In genomic region chr6:74752303-74752702, GRCh38 we compare ENCODE assay signal across 2 cellular contexts.
TF ChIP-seq lines count a peak whose summit lies in the region.

No MANE protein-coding gene starts in this region.

TF ChIP-seq in SK-N-SH, 30 proteins besides CTCF, POLR2A, EP300 and RAD21:
- TF ChIP-seq MAX (IDR thresholded peaks at IDR 0.05; ENCODE audit: low read depth) (no peak), ZBTB33 (IDR thresholded peaks at IDR 0.05; ENCODE audit: borderline replicate concordance, low read depth) (no peak), MEF2A (IDR thresholded peaks at IDR 0.05; ENCODE audit: borderline replicate concordance, low read depth) (no peak), YY1 (IDR thresholded peaks at IDR 0.05; ENCODE audit: low read depth) (no peak), PBX3 (IDR thresholded peaks at IDR 0.05) (no peak), GABPA (IDR thresholded peaks at IDR 0.05; ENCODE audit: low read depth) (no peak), TCF12 (IDR thresholded peaks at IDR 0.05) (no peak), TEAD4 (IDR thresholded peaks at IDR 0.05; ENCODE audit: borderline replicate concordance, insufficient read depth) (no peak), MXI1 (IDR thresholded peaks at IDR 0.05; ENCODE audit: low read depth, low read length) (no peak), FOXM1 (IDR thresholded peaks at IDR 0.05; ENCODE audit: low read depth) (no peak)
TF ChIP-seq in SK-N-SH: peak in this region for 0.

TF ChIP-seq in SK-N-SH treated with all-trans-retinoic acid at 6 μM for 48 hours, 23 proteins besides CTCF, POLR2A, EP300 and RAD21:
- no peak for TF ChIP-seq ISL1 (CRISPR knock-in tag; IDR thresholded peaks at IDR 0.05)
- TF ChIP-seq SNAI2 (CRISPR knock-in tag; IDR thresholded peaks at IDR 0.05): no peak
- no peak for TF ChIP-seq CSDC2 (CRISPR knock-in tag; IDR thresholded peaks at IDR 0.05)
- no peak for TF ChIP-seq CREB5 (CRISPR knock-in tag; IDR thresholded peaks at IDR 0.05; ENCODE audit: low read depth)
- no peak for TF ChIP-seq PATZ1 (CRISPR knock-in tag; IDR thresholded peaks at IDR 0.05; ENCODE audit: borderline replicate concordance)
- no peak for TF ChIP-seq GLIS3 (CRISPR knock-in tag; IDR thresholded peaks at IDR 0.05)
- no peak for TF ChIP-seq TSHZ2 (CRISPR knock-in tag; IDR thresholded peaks at IDR 0.05)
